14 cellular contexts compared by ENCODE assay signal in genomic region chr16:69040144-69040909, GRCh38.
DNase-seq lines count a peak whose midpoint lies in the region; ATAC-seq, FAIRE-seq and TF ChIP-seq lines count a peak whose summit lies in the region.
"Had no signal": no experiment of that assay in that cellular context is flagged by ENCODE, and none has a peak within 500 bp of the region (broad histone marks: within the 10 kb centered on the region; RNA-seq: fewer than 3 reads in every experiment).

No MANE protein-coding gene starts in this region.

- no peak overlapping the region for H3K9ac ChIP-seq in PC-3 (ENCODE audit: low read length)

- H3K36me3 ChIP-seq in PC-3 (ENCODE audit: low read depth, low read length) (peaks cover 8% of the 10 kb centered on the region), esophagus squamous epithelium (peaks cover 0 to 41% (median 0%) of the 10 kb centered on the region in 3 donors), osteoblast (ENCODE audit: insufficient read depth, low read length) (peaks cover 6% of the 10 kb centered on the region)

- H2AFZ ChIP-seq in PC-3 (ENCODE audit: low read length): no peak overlapping the region
- H2AFZ ChIP-seq in osteoblast (ENCODE audit: low read length): no peak overlapping the region

- POLR2A ChIA-PET in PC-3 (lab: Charles Lee; ENCODE audit: unreplicated experiment): no interaction called here

- CTCF ChIA-PET in PC-3 (lab: Charles Lee): no interaction called here

- TF ChIP-seq CTCF in PC-3 (conservative IDR thresholded peaks at IDR 0.05; ENCODE audit: low read depth, low read length) (no peak), esophagus squamous epithelium (IDR thresholded peaks at IDR 0.05) (no peak), osteoblast (IDR thresholded peaks at IDR 0.05; ENCODE audit: extremely low read depth, low read depth, low read length) (no peak)

- TF ChIP-seq POLR2A in H54 (IDR thresholded peaks at IDR 0.05; ENCODE audit: low read depth, low read length) (no peak), esophagus squamous epithelium (IDR thresholded peaks at IDR 0.05) (no peak)

- no peak overlapping the region for H3K4me3 ChIP-seq in PC-3 (ENCODE audit: low read length)
- no peak overlapping the region for H3K4me3 ChIP-seq in esophagus squamous epithelium
- no peak overlapping the region for H3K4me3 ChIP-seq in osteoblast (ENCODE audit: insufficient read depth, low read length)
- H3K4me3 ChIP-seq: thoracic aorta had no signal

- ATAC-seq in PC-3 (peak; percentile 55), HG03439 (IDR thresholded peaks at IDR 0.05; ENCODE audit: unreplicated experiment) (no peak)
- ATAC-seq: activated T-cell treated with anti-CD3 and anti-CD28 coated beads, Interleukin-2, amount 50 U/mL, for 72 hours; naive thymus-derived CD8-positive, alpha-beta T cell had no signal

- intact Hi-C loops in PC-3 (cut with micrococcal nuclease) (no loop called here), esophagus squamous epithelium (cut with DNase I) (no loop called here)

- DNase-seq in H54 (ENCODE audit: insufficient read length, low spot score) (no peak), PC-3 (peak; percentile 57), esophagus squamous epithelium (lab: John Stamatoyannopoulos, UW) (no peak), osteoblast (ENCODE audit: insufficient read length, low spot score, missing footprints) (peak; percentile 39), NCI-H1048 (lab: John Stamatoyannopoulos, UW) (no peak), putamen (ENCODE audit: low spot score) (no peak)
- DNase-seq in stimulated activated naive CD4-positive, alpha-beta T cell (lab: John Stamatoyannopoulos, UW): no peak
- DNase-seq: activated T-cell treated with anti-CD3 and anti-CD28 coated beads, Interleukin-2, amount 50 U/mL, for 72 hours; CD4-positive, alpha-beta T cell; immature natural killer cell; naive thymus-derived CD8-positive, alpha-beta T cell; NCI-H146 had no signal

- H3K4me1 ChIP-seq in PC-3 (ENCODE audit: insufficient read depth, low read length) (peaks cover 18% of the 10 kb centered on the region), esophagus squamous epithelium (peaks cover 4 to 57% (median 24%) of the 10 kb centered on the region in 3 donors), osteoblast (ENCODE audit: insufficient read depth, low read length) (peaks cover 12% of the 10 kb centered on the region)

- no TSS peak for BruUV-seq in PC-3 (replicated peaks; lab: Mats Ljungman, UMichigan)

- H3K27ac ChIP-seq in PC-3 (ENCODE audit: low read length): peak overlapping the region; percentile 72
- H3K27ac ChIP-seq in esophagus squamous epithelium: peak overlapping the region; percentile 70 to 87 (median 77)
- no peak overlapping the region for H3K27ac ChIP-seq in osteoblast (ENCODE audit: low read depth, low read length)
- H3K27ac ChIP-seq: thoracic aorta had no signal

- no peaks in the 10 kb centered on the region for H4K20me1 ChIP-seq in PC-3 (ENCODE audit: low read length)
- no peaks in the 10 kb centered on the region for H4K20me1 ChIP-seq in osteoblast (ENCODE audit: insufficient read depth, low read length)

- no peaks in the 10 kb centered on the region for H3K9me3 ChIP-seq in PC-3 (ENCODE audit: low read length)
- H3K9me3 ChIP-seq in esophagus squamous epithelium: peaks cover 0 to 12% (median 0%) of the 10 kb centered on the region in 3 donors
- H3K9me3 ChIP-seq in osteoblast (ENCODE audit: low read depth, low read length): no peaks in the 10 kb centered on the region

- peak; percentile 82 for FAIRE-seq in H54 (lab: Jason Lieb, UNC)

- H3K27me3 ChIP-seq in PC-3 (ENCODE audit: low read length) (no peaks in the 10 kb centered on the region), esophagus squamous epithelium (no peaks in the 10 kb centered on the region), osteoblast (ENCODE audit: insufficient read depth, low read length) (no peaks in the 10 kb centered on the region)

- no peaks in the 10 kb centered on the region for H3K9me2 ChIP-seq in PC-3 (replicated peaks; ENCODE audit: low read length)

- H3K79me2 ChIP-seq in PC-3 (ENCODE audit: low read length): no peaks in the 10 kb centered on the region
- H3K79me2 ChIP-seq in osteoblast (ENCODE audit: insufficient read depth, low read length): no peaks in the 10 kb centered on the region

- H3K4me2 ChIP-seq in PC-3 (ENCODE audit: low read length) (no peak overlapping the region), osteoblast (ENCODE audit: insufficient read depth, low read length) (no peak overlapping the region)

- H3F3A ChIP-seq in PC-3 (ENCODE audit: low read length, unreplicated experiment): no peaks in the 10 kb centered on the region

- 43 to 59% methylated on average over 6 of the region's 6 CpGs for WGBS in esophagus squamous epithelium, 2 donors

Comparison
In these comparisons a context has a peak if more than half of its experiments do, and no peak if none do; other contexts are left out.
1. DNase-seq: peak in PC-3 (single experiment) and osteoblast (single experiment); none in H54 (single experiment), esophagus squamous epithelium (single experiment), stimulated activated naive CD4-positive, alpha-beta T cell (0 of 6), NCI-H1048 (single experiment) and putamen (single experiment).